ENCODE assay signal across 2 cellular contexts in genomic region chr19:47050562-47050961, GRCh38. TPM values are rescaled to one million over a fixed set of nuclear protein-coding genes. Genes with fewer than 3 reads are reported as not detected.
"Had no signal": no experiment of that assay in that cellular context is flagged by ENCODE, and none has a peak within 500 bp of the region (broad histone marks: within the 10 kb centered on the region; RNA-seq: fewer than 3 reads in every experiment).

No MANE protein-coding gene starts in this region.

RNA-seq across cellular contexts. Expression of gene NPAS1, which starts 30.9 kb away (rescaled TPM):
- total RNA-seq: natural killer cell treated with Interleukin-12 subunit alpha and Interleukin-12 subunit beta and Interleukin-15 and Interleukin-18, amount 100 ng/mL, for 72 hours; uterus had no signal
